In the genomic region with DNA sequence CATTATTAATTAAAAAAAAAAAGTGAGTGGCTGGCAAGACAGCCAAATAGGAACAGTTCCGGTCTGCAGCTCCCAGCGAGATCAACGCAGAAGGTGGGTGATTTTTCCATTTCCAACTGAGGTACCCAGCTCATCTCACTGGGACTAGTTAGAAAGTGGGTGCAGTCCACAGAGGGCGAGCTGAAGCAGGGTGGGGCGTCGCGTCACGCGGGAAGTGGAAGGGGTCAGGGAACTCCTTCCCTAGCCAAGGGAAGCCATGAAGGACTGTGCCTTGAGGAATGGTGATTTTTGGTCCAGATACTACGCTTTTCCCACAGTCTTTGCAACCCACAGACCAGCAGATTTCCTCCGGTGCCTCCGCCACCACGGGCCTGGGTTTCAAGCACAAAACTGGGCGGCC, we compare ENCODE assay signal across 17 cellular contexts.
DNase-seq lines count a peak whose midpoint lies in the region; ATAC-seq and TF ChIP-seq lines count a peak whose summit lies in the region.
"Had no signal": no experiment of that assay in that cellular context is flagged by ENCODE, and none has a peak within 500 bp of the region (broad histone marks: within the 10 kb centered on the region; RNA-seq: fewer than 3 reads in every experiment).

No MANE protein-coding gene starts in this region.

- no peak overlapping the region for H3K4me3 ChIP-seq in neural progenitor cell

- no peak overlapping the region for H3K4ac ChIP-seq in H9 (ENCODE audit: low read depth, low read length)

- H3K27me3 ChIP-seq in H9 (ENCODE audit: insufficient read depth, low read length): no peaks in the 10 kb centered on the region
- no peaks in the 10 kb centered on the region for H3K27me3 ChIP-seq in neural progenitor cell
- H3K27me3 ChIP-seq: BE2C had no signal

- H3K4me2 ChIP-seq in H9 (ENCODE audit: insufficient read depth, insufficient read length, low read length): no peak overlapping the region
- H3K4me2 ChIP-seq in neural progenitor cell: no peak overlapping the region

- H3K27ac Mint-ChIP-seq in H9: peak overlapping the region; percentile 71 to 92 (median 87); a peak in 6 of 7 replicates
- H3K27ac Mint-ChIP-seq in WTC11: peak overlapping the region; percentile 71; the same call in 1 of the 2 replicates
- no peak overlapping the region for H3K27ac Mint-ChIP-seq in endothelial cell (ENCODE audit: unreplicated experiment)
- peak overlapping the region; percentile 21 for H3K27ac Mint-ChIP-seq in neural progenitor cell
- no peak overlapping the region for H3K27ac Mint-ChIP-seq in natural killer cell treated with Interleukin-12 subunit alpha and Interleukin-12 subunit beta and Interleukin-15 and Interleukin-18, amount 100 ng/mL, for 72 hours
- H3K27ac Mint-ChIP-seq in chondrocyte (ENCODE audit: unreplicated experiment): no peak overlapping the region
- H3K27ac Mint-ChIP-seq: CD4-positive, CD25-positive, alpha-beta regulatory T cell had no signal

- WGBS in H9 (ENCODE audit: extremely low coverage, insufficient read length, low lambda C conversion rate): no CpG with 5 or more reads among the region's 14 CpGs

- H4K20me1 ChIP-seq in H9 (ENCODE audit: control insufficient read depth, insufficient read depth, insufficient read length): no peaks in the 10 kb centered on the region
- no peaks in the 10 kb centered on the region for H4K20me1 ChIP-seq in neural progenitor cell (ENCODE audit: low read depth)

- H3K4me1 ChIP-seq in H9 (ENCODE audit: insufficient read depth, low read length): no peaks in the 10 kb centered on the region; the same call in 1 of the 2 replicates
- no peaks in the 10 kb centered on the region for H3K4me1 ChIP-seq in neural progenitor cell
- H3K4me1 ChIP-seq: BE2C, Caco-2 had no signal

- no peaks in the 10 kb centered on the region for H3F3A ChIP-seq in neural progenitor cell (ENCODE audit: low read depth)

- H3K27ac ChIP-seq in H9 (ENCODE audit: insufficient read length, low read depth, low read length): no peak overlapping the region
- H3K27ac ChIP-seq in neural progenitor cell: no peak overlapping the region
- H3K27ac ChIP-seq: HL-60 had no signal

- no peak overlapping the region for H2BK12ac ChIP-seq in H9 (ENCODE audit: insufficient read length, low read depth, low read length)

- H4K5ac ChIP-seq in H9 (ENCODE audit: insufficient read length, low read depth, low read length): no peak overlapping the region

- no peaks in the 10 kb centered on the region for H3K79me1 ChIP-seq in H9 (ENCODE audit: insufficient read depth, low read depth, low read length, poor library complexity, severe bottlenecking)

- peak overlapping the region; percentile 5; the same call in 1 of the 2 replicates for H3K14ac ChIP-seq in H9 (ENCODE audit: insufficient read depth, low read length)

- H3K4me3 Mint-ChIP-seq in H9: no peak overlapping the region
- no peak overlapping the region for H3K4me3 Mint-ChIP-seq in WTC11
- peak overlapping the region; percentile 8 for H3K4me3 Mint-ChIP-seq in endothelial cell (ENCODE audit: unreplicated experiment)
- no peak overlapping the region for H3K4me3 Mint-ChIP-seq in neural progenitor cell
- no peak overlapping the region for H3K4me3 Mint-ChIP-seq in natural killer cell treated with Interleukin-12 subunit alpha and Interleukin-12 subunit beta and Interleukin-15 and Interleukin-18, amount 100 ng/mL, for 72 hours
- H3K4me3 Mint-ChIP-seq in chondrocyte (ENCODE audit: unreplicated experiment): no peak overlapping the region
- H3K4me3 Mint-ChIP-seq: CD4-positive, CD25-positive, alpha-beta regulatory T cell had no signal

- H2BK5ac ChIP-seq in H9 (ENCODE audit: insufficient read length, low read length): no peak overlapping the region

- H3K4me1 Mint-ChIP-seq in H9: peaks cover 28 to 30% of the 10 kb centered on the region in 2 experiments
- H3K4me1 Mint-ChIP-seq in WTC11: peaks cover 28% of the 10 kb centered on the region
- peaks cover 2% of the 10 kb centered on the region for H3K4me1 Mint-ChIP-seq in endothelial cell (ENCODE audit: unreplicated experiment)
- H3K4me1 Mint-ChIP-seq in neural progenitor cell: no peaks in the 10 kb centered on the region
- peaks cover 10 to 24% of the 10 kb centered on the region in 2 donors for H3K4me1 Mint-ChIP-seq in natural killer cell treated with Interleukin-12 subunit alpha and Interleukin-12 subunit beta and Interleukin-15 and Interleukin-18, amount 100 ng/mL, for 72 hours (ENCODE audit: low read depth in 2 of 2)
- no peaks in the 10 kb centered on the region for H3K4me1 Mint-ChIP-seq in chondrocyte (ENCODE audit: low read depth)

- H3K36me3 Mint-ChIP-seq in H9 (ENCODE audit: insufficient read depth in 1 of 3, low read depth in 3 of 3) (peaks cover 12 to 26% (median 17%) of the 10 kb centered on the region in 3 experiments), WTC11 (peaks cover 13% of the 10 kb centered on the region), endothelial cell (ENCODE audit: low read depth, unreplicated experiment) (peaks cover 20% of the 10 kb centered on the region), neural progenitor cell (peaks cover 41% of the 10 kb centered on the region), chondrocyte (ENCODE audit: low read depth) (peaks cover 38% of the 10 kb centered on the region)
- peaks cover 20% of the 10 kb centered on the region for H3K36me3 Mint-ChIP-seq in natural killer cell treated with Interleukin-12 subunit alpha and Interleukin-12 subunit beta and Interleukin-15 and Interleukin-18, amount 100 ng/mL, for 72 hours

- no peak for TF ChIP-seq CTCF in H9 (conservative IDR thresholded peaks at IDR 0.05)
- no peak for TF ChIP-seq CTCF in WTC11 (IDR thresholded peaks at IDR 0.05)
- no peak for TF ChIP-seq CTCF in endothelial cell (IDR thresholded peaks at IDR 0.05; ENCODE audit: unreplicated experiment)
- no peak for TF ChIP-seq CTCF in neural progenitor cell (IDR thresholded peaks at IDR 0.05)
- no peak for TF ChIP-seq CTCF in chondrocyte (IDR thresholded peaks at IDR 0.05)

- peaks cover 8% of the 10 kb centered on the region for H3K36me3 ChIP-seq in neural progenitor cell
- H3K36me3 ChIP-seq: BE2C had no signal

- H2BK20ac ChIP-seq in H9 (ENCODE audit: low read depth, low read length, poor library complexity, severe bottlenecking): no peak overlapping the region

- H3K23ac ChIP-seq in H9 (ENCODE audit: insufficient read length, low read depth, low read length): no peak overlapping the region

- no peaks in the 10 kb centered on the region for H3K23me2 ChIP-seq in H9 (ENCODE audit: insufficient read length, low read depth, low read length, poor library complexity, severe bottlenecking)

- no peak overlapping the region for H3T11ph ChIP-seq in H9 (ENCODE audit: low read length)

- no peak overlapping the region for H2BK120ac ChIP-seq in H9 (ENCODE audit: low read depth, low read length, poor library complexity, severe bottlenecking)

- CTCF ChIA-PET in WTC11 (lab: Charles Lee): interaction anchor here (1.0 to 1.2 kb wide), 2 partner anchors 37 to 106 kb away, joined by 5 read pairs; no protein-coding TSS in a partner anchor

- H2BK15ac ChIP-seq in H9 (ENCODE audit: low read depth, low read length): no peak overlapping the region

- ATAC-seq in WTC11 (peak; percentile 10; the same call in 1 of the 2 replicates), HG02970 (IDR thresholded peaks at IDR 0.05; ENCODE audit: low FRiP score, unreplicated experiment) (no peak)
- no peak for ATAC-seq in natural killer cell treated with Interleukin-12 subunit alpha and Interleukin-12 subunit beta and Interleukin-15 and Interleukin-18, amount 100 ng/mL, for 72 hours

- POLR2A ChIA-PET in WTC11 (lab: Charles Lee): no interaction called here

- no peaks in the 10 kb centered on the region for H3K79me2 ChIP-seq in H9 (ENCODE audit: insufficient read depth, low read length)
- no peaks in the 10 kb centered on the region for H3K79me2 ChIP-seq in neural progenitor cell (ENCODE audit: low read depth)

- no peak overlapping the region for H4K91ac ChIP-seq in H9 (ENCODE audit: insufficient read length, low read depth, low read length)

- H3K18ac ChIP-seq in H9 (ENCODE audit: insufficient read length, low read depth, low read length): no peak overlapping the region

- H3K9me3 Mint-ChIP-seq in H9 (peaks cover 6 to 8% of the 10 kb centered on the region in 2 experiments), WTC11 (peaks cover 14% of the 10 kb centered on the region), endothelial cell (ENCODE audit: unreplicated experiment) (peaks cover 7% of the 10 kb centered on the region), neural progenitor cell (peaks cover 26% of the 10 kb centered on the region), chondrocyte (ENCODE audit: low read depth) (peaks cover 19% of the 10 kb centered on the region)
- no peaks in the 10 kb centered on the region for H3K9me3 Mint-ChIP-seq in natural killer cell treated with Interleukin-12 subunit alpha and Interleukin-12 subunit beta and Interleukin-15 and Interleukin-18, amount 100 ng/mL, for 72 hours

- H3K9ac ChIP-seq in H9 (ENCODE audit: extremely low read depth, insufficient read length, low read length) (no peak overlapping the region), neural progenitor cell (no peak overlapping the region)

- no peak overlapping the region for H2AK5ac ChIP-seq in H9 (ENCODE audit: insufficient read length, low read length)

- H4K8ac ChIP-seq in H9 (replicated peaks; ENCODE audit: insufficient read length, low read depth, low read length): no peak overlapping the region

- no peak overlapping the region for H2AFZ ChIP-seq in H9 (ENCODE audit: low read length)
- H2AFZ ChIP-seq in neural progenitor cell (replicated peaks): no peak overlapping the region

- H3K27me3 Mint-ChIP-seq in H9 (ENCODE audit: low read depth): no peaks in the 10 kb centered on the region
- H3K27me3 Mint-ChIP-seq in WTC11 (ENCODE audit: low read depth): no peaks in the 10 kb centered on the region
- peaks cover 2% of the 10 kb centered on the region for H3K27me3 Mint-ChIP-seq in endothelial cell (ENCODE audit: unreplicated experiment)
- no peaks in the 10 kb centered on the region for H3K27me3 Mint-ChIP-seq in neural progenitor cell (ENCODE audit: insufficient read depth, low read depth)
- no peaks in the 10 kb centered on the region for H3K27me3 Mint-ChIP-seq in natural killer cell treated with Interleukin-12 subunit alpha and Interleukin-12 subunit beta and Interleukin-15 and Interleukin-18, amount 100 ng/mL, for 72 hours
- H3K27me3 Mint-ChIP-seq in chondrocyte (ENCODE audit: low read depth): no peaks in the 10 kb centered on the region
- H3K27me3 Mint-ChIP-seq: CD4-positive, CD25-positive, alpha-beta regulatory T cell had no signal

- H3K56ac ChIP-seq in H9 (ENCODE audit: insufficient read length, low read depth, low read length): no peak overlapping the region

- no peak for DNase-seq in H9
- no peak for DNase-seq in WTC11 (ENCODE audit: low spot score)
- no peak for DNase-seq in endothelial cell (ENCODE audit: low spot score)
- DNase-seq in neural progenitor cell (ENCODE audit: low spot score): no peak
- no peak for DNase-seq in natural killer cell treated with Interleukin-12 subunit alpha and Interleukin-12 subunit beta and Interleukin-15 and Interleukin-18, amount 100 ng/mL, for 72 hours (ENCODE audit: low spot score)
- no peak for DNase-seq in chondrocyte (ENCODE audit: low spot score)
- DNase-seq: ACHN; BE2C; C1 segment of cervical spinal cord; Caco-2; CD4-positive, CD25-positive, alpha-beta regulatory T cell; GOT3; HCEC 1CT; IMR-90; KBM-7 had no signal

- no peaks in the 10 kb centered on the region for H3K9me3 ChIP-seq in H9 (ENCODE audit: control insufficient read depth, low read depth, low read length)
- no peaks in the 10 kb centered on the region for H3K9me3 ChIP-seq in neural progenitor cell (ENCODE audit: low read depth)
- H3K9me3 ChIP-seq: BE2C had no signal

Comparison
In these comparisons a context has a peak if more than half of its experiments do, and no peak if none do; other contexts are left out.
1. H3K27ac Mint-ChIP-seq: peak in H9 (3 of 3), WTC11 (single experiment) and neural progenitor cell (single experiment); none in endothelial cell (single experiment), natural killer cell treated with Interleukin-12 subunit alpha and Interleukin-12 subunit beta and Interleukin-15 and Interleukin-18, amount 100 ng/mL, for 72 hours (0 of 2) and chondrocyte (single experiment).